11 cellular contexts compared by ENCODE assay signal in the genomic region with DNA sequence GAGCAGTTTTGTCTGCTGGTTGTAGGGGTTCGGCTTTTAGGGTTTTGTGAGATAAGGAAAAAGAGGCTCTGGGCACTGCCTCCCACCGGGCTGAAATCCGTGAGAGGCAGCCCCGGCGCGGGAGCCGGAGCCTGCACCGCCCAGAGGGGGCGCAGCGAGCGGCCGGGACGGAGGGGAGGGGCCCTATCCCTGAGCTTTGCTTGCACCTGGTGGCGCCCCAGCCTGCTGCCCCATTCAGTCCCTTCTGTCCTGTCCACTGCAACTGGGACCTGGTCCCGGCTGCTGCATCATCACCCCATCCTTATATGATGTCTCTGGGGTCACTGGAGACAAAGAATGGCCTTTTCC. TPM values are rescaled to one million over a fixed set of nuclear protein-coding genes. Genes with fewer than 3 reads are reported as not detected.
DNase-seq lines count a peak whose midpoint lies in the region; ATAC-seq and TF ChIP-seq lines count a peak whose summit lies in the region.
"Had no signal": no experiment of that assay in that cellular context is flagged by ENCODE, and none has a peak within 500 bp of the region (broad histone marks: within the 10 kb centered on the region; RNA-seq: fewer than 3 reads in every experiment).

No MANE protein-coding gene starts in this region.

- H3K36me3 Mint-ChIP-seq in neural crest cell (ENCODE audit: low read depth) = no peaks in the 10 kb centered on the region
- H3K36me3 Mint-ChIP-seq: T-cell had no signal

- H3K4me1 Mint-ChIP-seq in neural crest cell = peaks cover 31% of the 10 kb centered on the region

- no peaks in the 10 kb centered on the region for H3K36me3 ChIP-seq in vagina

- peaks cover 0 to 56% (median 23%) of the 10 kb centered on the region in 45 donors for H3K27me3 ChIP-seq in dorsolateral prefrontal cortex
- peaks cover 8% of the 10 kb centered on the region for H3K27me3 ChIP-seq in vagina

- peak; percentile 78 for DNase-seq in ELF-1 (ENCODE audit: low read depth, low spot score)
- peak; percentile 54 to 73 for DNase-seq in NCI-H1930 (lab: John Stamatoyannopoulos, UW)
- peak in 1 of 10 donors; percentile 39 for DNase-seq in dorsolateral prefrontal cortex
- DNase-seq in neural crest cell (ENCODE audit: low read depth, low spot score) = peak; percentile 61
- no peak for DNase-seq in activated gamma-delta T cell treated with Interleukin-2 at 50 U/mL for 16 hours
- DNase-seq in vagina (ENCODE audit: extremely low spot score in 2 of 2) = no peak
- DNase-seq: activated gamma-delta T cell, T-cell had no signal

- intact Hi-C loops in dorsolateral prefrontal cortex (cut with DNase I) (loop anchor here in 1 of 2 donors (10.0 kb wide), 1 partner anchor 202 kb away; no protein-coding TSS in a partner anchor), vagina (cut with DNase I) (no loop called here)

- H3K27ac ChIP-seq in dorsolateral prefrontal cortex = peak overlapping the region in 8 of 59 donors; percentile 4 to 76 (median 62)
- no peak overlapping the region for H3K27ac ChIP-seq in vagina

- H3K4me3 Mint-ChIP-seq in neural crest cell = peak overlapping the region; percentile 88
- H3K4me3 Mint-ChIP-seq: stimulated activated naive CD8-positive, alpha-beta T cell treated with anti-CD3 and anti-CD28 coated beads, Interleukin-15, Interleukin-2, amounts not matched to agents 100 ng/mL and 50 ng/mL, for 24 hours; T-cell had no signal

- H3K27ac Mint-ChIP-seq in neural crest cell (ENCODE audit: unreplicated experiment) = no peak overlapping the region
- H3K27ac Mint-ChIP-seq: stimulated activated naive CD8-positive, alpha-beta T cell treated with anti-CD3 and anti-CD28 coated beads, Interleukin-15, Interleukin-2, amounts not matched to agents 100 ng/mL and 50 ng/mL, for 24 hours; T-cell had no signal

- TF ChIP-seq CTCF in dorsolateral prefrontal cortex (IDR thresholded peaks at IDR 0.05 in 54 of 56, conservative IDR thresholded peaks at IDR 0.05 in 2 of 56; ENCODE audit: low read depth in 1 of 56, partially characterized antibody in 56 of 56) (peak in 3 of 56 donors; percentile 4 to 20 (median 6)), neural crest cell (conservative IDR thresholded peaks at IDR 0.05) (peak; percentile 10), vagina (IDR thresholded peaks at IDR 0.05) (no peak)

- no peaks in the 10 kb centered on the region for H3K9me3 ChIP-seq in vagina

- TF ChIP-seq POLR2A in vagina (IDR thresholded peaks at IDR 0.05) = no peak

- no peak for ATAC-seq in GM21526 (IDR thresholded peaks at IDR 0.05; ENCODE audit: low FRiP score, unreplicated experiment)
- ATAC-seq: HCT116, T-cell had no signal

- H3K4me3 ChIP-seq in dorsolateral prefrontal cortex = peak overlapping the region in 57 of 59 donors; percentile 31 to 75 (median 59)
- H3K4me3 ChIP-seq in vagina = no peak overlapping the region

- H3K9me3 Mint-ChIP-seq in neural crest cell = no peaks in the 10 kb centered on the region
- H3K9me3 Mint-ChIP-seq: stimulated activated naive CD8-positive, alpha-beta T cell treated with anti-CD3 and anti-CD28 coated beads, Interleukin-15, Interleukin-2, amounts not matched to agents 100 ng/mL and 50 ng/mL, for 24 hours had no signal

- peaks cover 12% of the 10 kb centered on the region for H3K4me1 ChIP-seq in vagina

- peaks cover 80% of the 10 kb centered on the region for H3K27me3 Mint-ChIP-seq in neural crest cell (ENCODE audit: low read depth)

RNA-seq across cellular contexts. Expression of gene KCNJ6, which starts 0.5 kb away (rescaled TPM):
- total RNA-seq in dorsolateral prefrontal cortex = 10 to 100 TPM in 119 of 120 experiments, 1 to 10 TPM in 1; 7.0 to 48.8 (median 30.1) TPM
- 0.68 and 0.75 TPM in 2 replicates for total RNA-seq in neural crest cell
- total RNA-seq in vagina = not detected
- total RNA-seq: T-cell had no signal

Comparison
In these comparisons a context has a peak if more than half of its experiments do, and no peak if none do; other contexts are left out.
1. DNase-seq: peak in ELF-1 (single experiment), NCI-H1930 (2 of 2) and neural crest cell (single experiment); none in activated gamma-delta T cell treated with Interleukin-2 at 50 U/mL for 16 hours (single experiment) and vagina (0 of 2).
2. H3K4me3 ChIP-seq: peak in dorsolateral prefrontal cortex (57 of 59); none in vagina (0 of 2).